In the genomic region with DNA sequence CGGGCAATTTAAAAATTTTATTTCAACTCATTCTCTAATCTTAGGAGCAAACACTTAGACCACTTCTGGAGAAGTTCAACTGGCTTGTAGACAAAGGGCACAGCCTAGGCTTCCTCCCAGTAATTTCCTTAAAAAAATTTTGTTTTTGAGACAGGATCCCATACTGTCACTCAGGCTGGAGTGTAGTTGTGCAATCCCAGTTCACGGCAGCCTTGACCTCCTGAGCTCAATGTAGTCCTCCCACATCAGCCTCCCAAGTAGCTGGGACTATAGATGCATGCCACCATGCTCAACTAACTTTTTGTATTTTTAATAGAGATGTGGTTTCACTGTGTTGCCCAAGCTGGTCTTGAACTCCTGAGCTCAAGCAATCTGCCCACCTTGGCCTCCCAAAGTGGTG, we compare ENCODE assay signal across 31 cellular contexts.
"Had no signal": no experiment of that assay in that cellular context is flagged by ENCODE, and none has a peak within 500 bp of the region (broad histone marks: within the 10 kb centered on the region; RNA-seq: fewer than 3 reads in every experiment).

No MANE protein-coding gene starts in this region.

- H3K4me1 Mint-ChIP-seq: naive B cell; natural killer cell; stimulated activated naive B cell treated with anti-CD40 and anti-IgM and Interleukin-4, amounts not matched to agents 10 μg/mL and 1 μg/mL and 100 μg/mL, for 72 hours had no signal

- H3K9me3 Mint-ChIP-seq: mesothelial cell of epicardium, natural killer cell, nephron progenitor cell had no signal

- H3K36me3 ChIP-seq: heart left ventricle, lower lobe of right lung, neural progenitor cell, neutrophil, right atrium auricular region, sigmoid colon, spleen, stomach, thyroid gland, transverse colon, upper lobe of left lung, vagina had no signal

- H3K4me1 ChIP-seq: lower lobe of right lung, neural progenitor cell, right atrium auricular region, sigmoid colon, stomach, testis, thyroid gland, transverse colon, upper lobe of left lung, vagina had no signal

- ATAC-seq: heart left ventricle; left cardiac atrium; left lobe of liver; lower lobe of right lung; natural killer cell; stimulated activated naive B cell treated with anti-CD40 and anti-IgM and Interleukin-4, amounts not matched to agents 10 μg/mL and 1 μg/mL and 100 μg/mL, for 72 hours; stimulated activated naive CD8-positive, alpha-beta T cell treated with anti-CD3 and anti-CD28 coated beads, Interleukin-15, Interleukin-2, amounts not matched to agents 100 U/mL and 50 U/mL, for 24 hours had no signal

- H3K4me3 ChIP-seq: heart left ventricle, hepatocyte, lower lobe of right lung, neural progenitor cell, right atrium auricular region, sigmoid colon, spleen, stomach, testis, thyroid gland, transverse colon, upper lobe of left lung, vagina had no signal

- H3K27me3 ChIP-seq: heart left ventricle, hepatocyte, right atrium auricular region, sigmoid colon, testis, thyroid gland, upper lobe of left lung, vagina had no signal

- H3K4me3 Mint-ChIP-seq: mesothelial cell of epicardium; naive B cell; natural killer cell; nephron progenitor cell; neural progenitor cell; stimulated activated naive B cell treated with anti-CD40 and anti-IgM and Interleukin-4, amounts not matched to agents 10 μg/mL and 1 μg/mL and 100 μg/mL, for 72 hours had no signal

- H3K36me3 Mint-ChIP-seq: mesothelial cell of epicardium, naive B cell, natural killer cell, neural progenitor cell had no signal

- DNase-seq: heart left ventricle; islet precursor cell; kidney glomerular epithelial cell; left cardiac atrium; lower lobe of right lung; mammary epithelial cell; mesenchymal stem cell; naive B cell; natural killer cell; nephron progenitor cell; occipital lobe; sigmoid colon; small intestine; spleen; stimulated activated CD4-positive, alpha-beta T cell treated with anti-CD3 and anti-CD28 coated beads, Interleukin-2, amount 100 ng/mL, for 48 hours; stimulated activated CD4-positive, alpha-beta T cell treated with anti-CD3 and anti-CD28 coated beads, Interleukin-4, amount 100 ng/mL, for 4 hours; stimulated activated naive B cell treated with anti-CD40 and anti-IgM and Interleukin-4, amounts not matched to agents 10 μg/mL and 1 μg/mL and 100 μg/mL, for 72 hours; stimulated activated naive CD8-positive, alpha-beta T cell treated with anti-CD3 and anti-CD28 coated beads, Interleukin-15, Interleukin-2, amounts not matched to agents 100 U/mL and 50 U/mL, for 24 hours; stomach; testis; thyroid gland; transverse colon; upper lobe of left lung had no signal

- H3K27ac ChIP-seq: heart left ventricle, hepatocyte, lower lobe of right lung, neural progenitor cell, neutrophil, right atrium auricular region, sigmoid colon, spleen, stomach, testis, thyroid gland, transverse colon, upper lobe of left lung, vagina had no signal

- H3K9me3 ChIP-seq: heart left ventricle, lower lobe of right lung, neutrophil, right atrium auricular region, sigmoid colon, spleen, stomach, testis, thyroid gland, transverse colon, upper lobe of left lung, vagina had no signal

- H3K27me3 Mint-ChIP-seq: progenitor cell of endocrine pancreas had no signal

- H3K27ac Mint-ChIP-seq: mesothelial cell of epicardium; naive B cell; natural killer cell; nephron progenitor cell; neural progenitor cell; progenitor cell of endocrine pancreas; stimulated activated naive B cell treated with anti-CD40 and anti-IgM and Interleukin-4, amounts not matched to agents 10 μg/mL and 1 μg/mL and 100 μg/mL, for 72 hours had no signal
